Comparison of ENCODE assay signal across 1 cellular context in genomic region chr19:58477871-58478270, GRCh38.
TF ChIP-seq lines count a peak whose summit lies in the region.

No MANE protein-coding gene starts in this region.

TF ChIP-seq in H1, 55 proteins besides CTCF, POLR2A, EP300 and RAD21:
- TF ChIP-seq MAX (IDR thresholded peaks at IDR 0.05) (no peak), TCF12 (IDR thresholded peaks at IDR 0.05; ENCODE audit: low read depth, low read length) (no peak), CTBP2 (IDR thresholded peaks at IDR 0.05; ENCODE audit: borderline replicate concordance, insufficient read depth, insufficient read length, low read length) (no peak), GTF2F1 (IDR thresholded peaks at IDR 0.05; ENCODE audit: borderline replicate concordance, low read depth, low read length) (no peak)
